ENCODE assay signal across 1 cellular context in the genomic region with DNA sequence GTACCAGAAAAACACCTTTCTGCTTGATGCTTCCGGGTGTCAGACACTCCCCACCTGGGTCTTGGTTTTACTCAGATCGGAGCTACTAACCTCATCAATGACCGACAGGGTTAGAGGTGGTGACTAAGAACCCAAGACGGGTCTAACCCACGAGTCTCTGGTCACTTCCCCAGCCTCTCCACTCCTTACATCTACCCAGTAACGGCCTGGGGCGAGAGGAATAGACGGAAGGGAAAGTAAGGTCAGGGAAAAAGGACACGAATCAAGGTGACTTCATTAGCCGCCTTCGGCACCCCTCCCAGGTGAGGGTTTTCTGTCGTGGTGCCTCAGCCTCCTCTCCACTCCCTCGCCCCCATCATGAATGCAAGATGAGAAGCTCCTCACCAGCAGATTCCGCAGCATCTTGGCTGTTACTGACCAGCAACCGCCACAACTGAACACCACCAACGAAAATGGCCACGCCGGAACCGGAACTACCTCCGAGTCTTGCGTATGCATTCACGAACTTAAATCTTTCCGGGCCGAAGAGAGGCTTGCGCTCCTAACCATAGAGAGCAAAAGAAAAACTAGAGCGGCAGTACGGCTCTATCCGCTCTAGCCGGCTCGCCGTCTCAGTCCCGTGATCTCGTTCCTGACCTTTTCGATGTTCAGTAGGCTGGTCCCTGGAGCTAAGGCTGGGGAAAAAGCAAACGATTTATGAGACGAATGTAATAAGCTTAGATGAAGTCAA.
TF ChIP-seq lines count a peak whose summit lies in the region.

A gene with protein sequence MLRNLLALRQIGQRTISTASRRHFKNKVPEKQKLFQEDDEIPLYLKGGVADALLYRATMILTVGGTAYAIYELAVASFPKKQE (minus strand): TSS at position 469 of the 730 bp plus-strand sequence. CDS start 67 bp downstream, at position 402.

TF ChIP-seq in WTC11, 78 proteins besides CTCF, POLR2A, EP300 and RAD21 (continued from another document):
- TF ChIP-seq, protein P1, sequence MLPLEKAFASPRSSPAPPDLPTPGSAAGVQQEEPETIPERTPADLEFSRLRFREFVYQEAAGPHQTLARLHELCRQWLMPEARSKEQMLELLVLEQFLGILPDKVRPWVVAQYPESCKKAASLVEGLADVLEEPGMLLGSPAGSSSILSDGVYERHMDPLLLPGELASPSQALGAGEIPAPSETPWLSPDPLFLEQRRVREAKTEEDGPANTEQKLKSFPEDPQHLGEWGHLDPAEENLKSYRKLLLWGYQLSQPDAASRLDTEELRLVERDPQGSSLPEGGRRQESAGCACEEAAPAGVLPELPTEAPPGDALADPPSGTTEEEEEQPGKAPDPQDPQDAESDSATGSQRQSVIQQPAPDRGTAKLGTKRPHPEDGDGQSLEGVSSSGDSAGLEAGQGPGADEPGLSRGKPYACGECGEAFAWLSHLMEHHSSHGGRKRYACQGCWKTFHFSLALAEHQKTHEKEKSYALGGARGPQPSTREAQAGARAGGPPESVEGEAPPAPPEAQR (CRISPR knock-in tag; IDR thresholded peaks at IDR 0.05), result no peak
- TF ChIP-seq, protein P2, sequence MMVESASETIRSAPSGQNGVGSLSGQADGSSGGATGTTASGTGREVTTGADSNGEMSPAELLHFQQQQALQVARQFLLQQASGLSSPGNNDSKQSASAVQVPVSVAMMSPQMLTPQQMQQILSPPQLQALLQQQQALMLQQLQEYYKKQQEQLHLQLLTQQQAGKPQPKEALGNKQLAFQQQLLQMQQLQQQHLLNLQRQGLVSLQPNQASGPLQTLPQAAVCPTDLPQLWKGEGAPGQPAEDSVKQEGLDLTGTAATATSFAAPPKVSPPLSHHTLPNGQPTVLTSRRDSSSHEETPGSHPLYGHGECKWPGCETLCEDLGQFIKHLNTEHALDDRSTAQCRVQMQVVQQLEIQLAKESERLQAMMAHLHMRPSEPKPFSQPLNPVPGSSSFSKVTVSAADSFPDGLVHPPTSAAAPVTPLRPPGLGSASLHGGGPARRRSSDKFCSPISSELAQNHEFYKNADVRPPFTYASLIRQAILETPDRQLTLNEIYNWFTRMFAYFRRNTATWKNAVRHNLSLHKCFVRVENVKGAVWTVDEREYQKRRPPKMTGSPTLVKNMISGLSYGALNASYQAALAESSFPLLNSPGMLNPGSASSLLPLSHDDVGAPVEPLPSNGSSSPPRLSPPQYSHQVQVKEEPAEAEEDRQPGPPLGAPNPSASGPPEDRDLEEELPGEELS (CRISPR knock-in tag; IDR thresholded peaks at IDR 0.05), result no peak
- TF ChIP-seq TEAD4 (CRISPR knock-in tag; IDR thresholded peaks at IDR 0.05), result no peak
- TF ChIP-seq GRHL2 (CRISPR knock-in tag; IDR thresholded peaks at IDR 0.05; ENCODE audit: insufficient replicate concordance, severe bottlenecking), result no peak
- TF ChIP-seq JAZF1 (CRISPR knock-in tag; IDR thresholded peaks at IDR 0.05), result no peak
- no peak for TF ChIP-seq CDX4 (CRISPR knock-in tag; IDR thresholded peaks at IDR 0.05; ENCODE audit: borderline replicate concordance)
- no peak for TF ChIP-seq GTF2I (CRISPR knock-in tag; conservative IDR thresholded peaks at IDR 0.05)
- no peak for TF ChIP-seq ATF3 (CRISPR knock-in tag; conservative IDR thresholded peaks at IDR 0.05)
- TF ChIP-seq SMAD3 (CRISPR knock-in tag; IDR thresholded peaks at IDR 0.05; ENCODE audit: borderline replicate concordance), result no peak; the same call in 1 of the 2 replicates
- TF ChIP-seq ZNF317 (CRISPR knock-in tag; IDR thresholded peaks at IDR 0.05; ENCODE audit: borderline replicate concordance, low read depth), result no peak
- TF ChIP-seq ATF1 (CRISPR knock-in tag; IDR thresholded peaks at IDR 0.05), result no peak
